Comparison of ENCODE assay signal across 1 cellular context in genomic region chr10:77287647-77288120, GRCh38.
A peak's percentile ranks its signal among the peaks of the same experiment; 100 is the strongest.
TF ChIP-seq lines count a peak whose summit lies in the region.

No MANE protein-coding gene starts in this region.

TF ChIP-seq in HEK293, 187 proteins besides CTCF, POLR2A, EP300 and RAD21 (continued from another document and continues in another):
- TF ChIP-seq SP3 (tag by site-specific recombination; IDR thresholded peaks at IDR 0.05) (no peak), REST (tag by site-specific recombination; IDR thresholded peaks at IDR 0.05) (peak; percentile 58; the same call in 1 of the 2 replicates), ZNF335 (tag by site-specific recombination; conservative IDR thresholded peaks at IDR 0.05) (no peak), YY1 (tag by site-specific recombination; IDR thresholded peaks at IDR 0.05) (peak; percentile 73), MYNN (tag by site-specific recombination; IDR thresholded peaks at IDR 0.05; ENCODE audit: borderline replicate concordance) (0 out of 2 replicates have a peak, but pooled peaks have one; percentile 34), ZNF398 (tag by site-specific recombination; IDR thresholded peaks at IDR 0.05) (0 out of 2 replicates have a peak, but pooled peaks have one; percentile 16), ZNF558 (tag by site-specific recombination; IDR thresholded peaks at IDR 0.05) (no peak), AEBP2 (tag by site-specific recombination; IDR thresholded peaks at IDR 0.05; ENCODE audit: borderline replicate concordance) (peak; percentile 73; the same call in 1 of the 2 replicates), INSM2 (tag by site-specific recombination; IDR thresholded peaks at IDR 0.05) (peak; percentile 99), PRDM10 (tag by site-specific recombination; IDR thresholded peaks at IDR 0.05) (peak; percentile 71), ZNF747 (tag by site-specific recombination; IDR thresholded peaks at IDR 0.05) (no peak), ZBTB1 (tag by site-specific recombination; IDR thresholded peaks at IDR 0.05) (peak; percentile 97), ZBTB20 (tag by site-specific recombination; IDR thresholded peaks at IDR 0.05) (no peak), KLF8 (tag by site-specific recombination; IDR thresholded peaks at IDR 0.05) (peak; percentile 43; the same call in 1 of the 2 replicates), GLIS2 (tag by site-specific recombination; IDR thresholded peaks at IDR 0.05) (no peak), SETDB1 (IDR thresholded peaks at IDR 0.05; ENCODE audit: insufficient read length, low read length) (no peak), ZNF670 (tag by site-specific recombination; IDR thresholded peaks at IDR 0.05; ENCODE audit: low read depth) (no peak), BCL6B (tag by site-specific recombination; IDR thresholded peaks at IDR 0.05) (no peak), ZNF157 (tag by site-specific recombination; IDR thresholded peaks at IDR 0.05) (no peak), PRDM1 (tag by site-specific recombination; IDR thresholded peaks at IDR 0.05) (no peak), ZSCAN30 (tag by site-specific recombination; IDR thresholded peaks at IDR 0.05) (peak; percentile 99), ZNF266 (tag by site-specific recombination; IDR thresholded peaks at IDR 0.05; ENCODE audit: low read depth) (no peak), ZNF423 (tag by site-specific recombination; IDR thresholded peaks at IDR 0.05) (peak; percentile 84), ZSCAN18 (tag by site-specific recombination; IDR thresholded peaks at IDR 0.05) (0 out of 2 replicates have a peak, but pooled peaks have one; percentile 25), BCL11A (tag by site-specific recombination; IDR thresholded peaks at IDR 0.05; ENCODE audit: low read depth) (no peak), ZNF561 (tag by site-specific recombination; IDR thresholded peaks at IDR 0.05; ENCODE audit: borderline replicate concordance) (peak; percentile 98), ZNF341 (tag by site-specific recombination; IDR thresholded peaks at IDR 0.05; ENCODE audit: low read depth) (peak; percentile 86), ZNF148 (tag by site-specific recombination; IDR thresholded peaks at IDR 0.05; ENCODE audit: borderline replicate concordance) (no peak), ZNF114 (tag by site-specific recombination; IDR thresholded peaks at IDR 0.05) (no peak), ZNF280D (tag by site-specific recombination; IDR thresholded peaks at IDR 0.05) (no peak)
